In genomic region chr15:60647246-60647645, GRCh38 we compare ENCODE assay signal across 18 cellular contexts.
DNase-seq lines count a peak whose midpoint lies in the region; ATAC-seq, FAIRE-seq and TF ChIP-seq lines count a peak whose summit lies in the region.
"Had no signal": no experiment of that assay in that cellular context is flagged by ENCODE, and none has a peak within 500 bp of the region (broad histone marks: within the 10 kb centered on the region; RNA-seq: fewer than 3 reads in every experiment).

No MANE protein-coding gene starts in this region.

- H2BK15ac ChIP-seq in H1 (ENCODE audit: low read length): no peak overlapping the region

- H3K36me3 ChIP-seq in H1 (ENCODE audit: control insufficient read depth in 2 of 4, insufficient read depth in 4 of 4, low read length in 3 of 4): no peaks in the 10 kb centered on the region
- no peaks in the 10 kb centered on the region for H3K36me3 ChIP-seq in psoas muscle (ENCODE audit: insufficient read depth in 1 of 2, low read depth in 1 of 2)
- H3K36me3 ChIP-seq: BLaER1 treated with 17β-estradiol and CSF1 and Interleukin-3, amounts not matched to agents 10 nM and 100 nM had no signal

- intact Hi-C loops in natural killer cell (cut with micrococcal nuclease) (loop anchor here (5.0 kb wide), 1 partner anchor 55 kb away; no protein-coding TSS in a partner anchor), psoas muscle (cut with DNase I) (loop anchor here in 1 of 2 donors (5.0 kb wide), 1 partner anchor 55 kb away; no protein-coding TSS in a partner anchor)

- no peak for TF ChIP-seq EP300 in H1 (IDR thresholded peaks at IDR 0.05; ENCODE audit: borderline replicate concordance in 1 of 2, low read depth in 2 of 2, low read length in 2 of 2)

- DNase-seq in natural killer cell treated with Interleukin-12 subunit alpha and Interleukin-12 subunit beta and Interleukin-15 and Interleukin-18, amount 100 ng/mL, for 72 hours (ENCODE audit: low spot score): no peak
- DNase-seq in natural killer cell (no peak), H1 (ENCODE audit: low read depth in 1 of 2, low spot score in 2 of 2) (no peak), psoas muscle (no peak), type B pancreatic cell (ENCODE audit: extremely low spot score, unreplicated experiment) (no peak), activated T-cell treated with anti-CD3 and anti-CD28 coated beads for 4 hours (no peak)
- DNase-seq in activated effector memory CD4-positive, alpha-beta T cell treated with Interleukin-2 at 50 U/mL for 16 hours: no peak
- DNase-seq: DND-41, GDM1, KBM-7, MV-4-11, NCI-H187 treated with DMSO at 0.1 percent for 48 hours, NCI-H748 treated with DMSO at 0.1 percent for 48 hours, PC-3 had no signal

- H3K4me1 ChIP-seq in H1 (replicated peaks in 1 of 4; ENCODE audit: control insufficient read depth in 3 of 4, insufficient read depth in 4 of 4, low read length in 3 of 4) (peaks cover 3 to 32% (median 24%) of the 10 kb centered on the region in 4 experiments), psoas muscle (peaks cover 67% of the 10 kb centered on the region)

- WGBS in H1 (ENCODE audit: extremely low coverage in 1 of 2, insufficient coverage in 1 of 2, insufficient read length in 1 of 2, insufficient replicate concordance in 2 of 2, low coverage in 1 of 2, low lambda C conversion rate in 2 of 2, missing lambda C conversion rate in 1 of 2), 2 experiments: 82% methylated on average over 5 of the region's 5 CpGs; no CpG with 5 or more reads in 1 of the 2 experiments
- 51 to 74% (median 55%) methylated on average over 5 of the region's 5 CpGs for WGBS in psoas muscle, 3 donors

- H3K23ac ChIP-seq in H1 (ENCODE audit: insufficient read length): no peak overlapping the region

- no peak overlapping the region for H4K8ac ChIP-seq in H1 (ENCODE audit: extremely low read depth, insufficient read depth, low read length)

- ATAC-seq in natural killer cell treated with Interleukin-12 subunit alpha and Interleukin-12 subunit beta and Interleukin-15 and Interleukin-18, amount 100 ng/mL, for 72 hours: no peak
- no peak for ATAC-seq in natural killer cell
- ATAC-seq in psoas muscle: no peak
- no peak for ATAC-seq in activated CD4-positive, CD25-positive, alpha-beta regulatory T cell treated with anti-CD3 and anti-CD28 coated beads, Interleukin-2, amount 50 U/mL, for 24 hours
- ATAC-seq: GM12878, HCT116, PC-3 had no signal

- H2BK120ac ChIP-seq in H1 (replicated peaks; ENCODE audit: low read depth, low read length): no peak overlapping the region

- H3K27me3 ChIP-seq in H1 (replicated peaks in 1 of 4; ENCODE audit: control insufficient read depth in 3 of 4, extremely low read depth in 1 of 4, insufficient read depth in 3 of 4, low read length in 3 of 4) (no peaks in the 10 kb centered on the region), psoas muscle (ENCODE audit: insufficient read depth in 3 of 3, low read length in 2 of 3) (no peaks in the 10 kb centered on the region)
- H3K27me3 ChIP-seq: BLaER1 treated with 17β-estradiol and CSF1 and Interleukin-3, amounts not matched to agents 10 nM and 100 nM had no signal

- no peaks in the 10 kb centered on the region; the same call in 1 of the 2 replicates for H3K23me2 ChIP-seq in H1 (ENCODE audit: low read depth, low read length)

- H4K20me1 ChIP-seq in H1 (replicated peaks in 1 of 2; ENCODE audit: control insufficient read depth in 1 of 2, insufficient read depth in 2 of 2, low read length in 2 of 2): no peaks in the 10 kb centered on the region
- H4K20me1 ChIP-seq: BLaER1 treated with 17β-estradiol and CSF1 and Interleukin-3, amounts not matched to agents 10 nM and 100 nM had no signal

- no peaks in the 10 kb centered on the region for H3K36me3 Mint-ChIP-seq in natural killer cell treated with Interleukin-12 subunit alpha and Interleukin-12 subunit beta and Interleukin-15 and Interleukin-18, amount 100 ng/mL, for 72 hours
- H3K36me3 Mint-ChIP-seq in natural killer cell (no peaks in the 10 kb centered on the region), type B pancreatic cell (no peaks in the 10 kb centered on the region)

- peak overlapping the region; percentile 75 for H2BK12ac ChIP-seq in H1 (ENCODE audit: low read depth, low read length)

- 0 out of 2 replicates have a peak overlapping the region, but pooled peaks have one; percentile 6 for H2AFZ ChIP-seq in H1 (ENCODE audit: low read length)

- no peaks in the 10 kb centered on the region for H3K79me2 ChIP-seq in H1 (ENCODE audit: control insufficient read depth in 1 of 2, insufficient read depth in 2 of 2, low read length in 2 of 2)

- no peak overlapping the region for H3K4me2 ChIP-seq in H1 (ENCODE audit: insufficient read depth in 1 of 2, low read depth in 2 of 2, low read length in 2 of 2)
- H3K4me2 ChIP-seq: BLaER1 treated with 17β-estradiol and CSF1 and Interleukin-3, amounts not matched to agents 10 nM and 100 nM had no signal

- no peak overlapping the region for H4K91ac ChIP-seq in H1 (replicated peaks; ENCODE audit: insufficient read length, low read length)

- no peak for TF ChIP-seq RAD21 in H1 (IDR thresholded peaks at IDR 0.05 in 1 of 2, conservative IDR thresholded peaks at IDR 0.05 in 1 of 2; ENCODE audit: low read depth in 2 of 2, low read length in 2 of 2)

- H3K4me3 ChIP-seq in H1 (ENCODE audit: extremely low read depth in 1 of 4, insufficient read depth in 2 of 4, low read depth in 3 of 4, low read length in 4 of 4): no peak overlapping the region
- no peak overlapping the region for H3K4me3 ChIP-seq in psoas muscle
- H3K4me3 ChIP-seq: BLaER1 treated with 17β-estradiol and CSF1 and Interleukin-3, amounts not matched to agents 10 nM and 100 nM; GM12878 had no signal

- TF ChIP-seq POLR2A in H1 (IDR thresholded peaks at IDR 0.05; ENCODE audit: control extremely low read depth in 1 of 2, low read depth in 2 of 2, low read length in 2 of 2): no peak

- no peak overlapping the region for H2BK20ac ChIP-seq in H1 (ENCODE audit: low read length)

- H3K27ac ChIP-seq in H1 (ENCODE audit: low read depth, low read length) (no peak overlapping the region), psoas muscle (peak overlapping the region; percentile 83)
- H3K27ac ChIP-seq: BLaER1 treated with 17β-estradiol and CSF1 and Interleukin-3, amounts not matched to agents 10 nM and 100 nM had no signal

- POLR2A ChIA-PET in H1 (lab: Charles Lee; ENCODE audit: partially characterized antibody): interaction anchor here (1.0 to 1.2 kb wide), 2 partner anchors 14 to 30 kb away, joined by 3 read pairs; no protein-coding TSS in a partner anchor

- no peak overlapping the region for H4K5ac ChIP-seq in H1 (ENCODE audit: insufficient read length, low read depth, low read length)

- H2BK5ac ChIP-seq in H1 (ENCODE audit: low read depth, low read length): no peak overlapping the region

- no peak for FAIRE-seq in H1 (lab: Jason Lieb, UNC)

- H3K14ac ChIP-seq in H1 (ENCODE audit: insufficient read length): no peak overlapping the region

- H3K9me3 ChIP-seq in H1 (ENCODE audit: insufficient read depth in 2 of 2, low read depth in 1 of 2, low read length in 1 of 2): no peaks in the 10 kb centered on the region
- H3K9me3 ChIP-seq in psoas muscle: no peaks in the 10 kb centered on the region
- H3K9me3 ChIP-seq: BLaER1 treated with 17β-estradiol and CSF1 and Interleukin-3, amounts not matched to agents 10 nM and 100 nM had no signal

- peaks cover 47 to 51% of the 10 kb centered on the region in 2 donors for H3K4me1 Mint-ChIP-seq in natural killer cell treated with Interleukin-12 subunit alpha and Interleukin-12 subunit beta and Interleukin-15 and Interleukin-18, amount 100 ng/mL, for 72 hours (ENCODE audit: low read depth in 2 of 2)
- peaks cover 47 to 50% of the 10 kb centered on the region in 2 donors for H3K4me1 Mint-ChIP-seq in natural killer cell
- peaks cover 16% of the 10 kb centered on the region for H3K4me1 Mint-ChIP-seq in type B pancreatic cell (ENCODE audit: unreplicated experiment)

- H3K56ac ChIP-seq in H1 (replicated peaks; ENCODE audit: insufficient read length, low read depth, low read length): no peak overlapping the region

- no peak overlapping the region for H3K4me3 Mint-ChIP-seq in natural killer cell treated with Interleukin-12 subunit alpha and Interleukin-12 subunit beta and Interleukin-15 and Interleukin-18, amount 100 ng/mL, for 72 hours
- no peak overlapping the region for H3K4me3 Mint-ChIP-seq in natural killer cell
- H3K4me3 Mint-ChIP-seq in type B pancreatic cell: no peak overlapping the region

- no peak overlapping the region for H3K4ac ChIP-seq in H1 (replicated peaks; ENCODE audit: insufficient read length, low read depth, low read length)

- TF ChIP-seq CTCF in natural killer cell (IDR thresholded peaks at IDR 0.05): no peak
- no peak for TF ChIP-seq CTCF in H1 (IDR thresholded peaks at IDR 0.05; ENCODE audit: control extremely low read depth in 1 of 3, insufficient read depth in 1 of 3, low read depth in 1 of 3, low read length in 3 of 3)
- TF ChIP-seq CTCF in psoas muscle (IDR thresholded peaks at IDR 0.05): no peak
- TF ChIP-seq CTCF in type B pancreatic cell (conservative IDR thresholded peaks at IDR 0.05): no peak

- H3K9ac ChIP-seq in H1 (replicated peaks in 1 of 4; ENCODE audit: extremely low read depth in 1 of 4, low read depth in 3 of 4, low read length in 3 of 4): no peak overlapping the region
- H3K9ac ChIP-seq: BLaER1 treated with 17β-estradiol and CSF1 and Interleukin-3, amounts not matched to agents 10 nM and 100 nM had no signal

- H3K18ac ChIP-seq in H1 (ENCODE audit: extremely low read depth, low read length): peak overlapping the region; percentile 29; the same call in 1 of the 2 replicates

- no peak overlapping the region for H2AK5ac ChIP-seq in H1 (ENCODE audit: low read depth, low read length)

- H3K27ac Mint-ChIP-seq in natural killer cell treated with Interleukin-12 subunit alpha and Interleukin-12 subunit beta and Interleukin-15 and Interleukin-18, amount 100 ng/mL, for 72 hours: peak overlapping the region; percentile 12 to 85
- H3K27ac Mint-ChIP-seq in natural killer cell (peak overlapping the region in 1 of 2 donors; percentile 7), type B pancreatic cell (no peak overlapping the region)

- no peaks in the 10 kb centered on the region for H3K9me3 Mint-ChIP-seq in natural killer cell treated with Interleukin-12 subunit alpha and Interleukin-12 subunit beta and Interleukin-15 and Interleukin-18, amount 100 ng/mL, for 72 hours
- H3K9me3 Mint-ChIP-seq in natural killer cell: no peaks in the 10 kb centered on the region
- no peaks in the 10 kb centered on the region for H3K9me3 Mint-ChIP-seq in type B pancreatic cell

- no peaks in the 10 kb centered on the region for H3K27me3 Mint-ChIP-seq in natural killer cell treated with Interleukin-12 subunit alpha and Interleukin-12 subunit beta and Interleukin-15 and Interleukin-18, amount 100 ng/mL, for 72 hours
- H3K27me3 Mint-ChIP-seq in natural killer cell (ENCODE audit: low read depth in 2 of 2) (peaks cover 0 to 6% of the 10 kb centered on the region in 2 donors), type B pancreatic cell (peaks cover 13% of the 10 kb centered on the region)

- no peaks in the 10 kb centered on the region for H3K79me1 ChIP-seq in H1 (ENCODE audit: low read depth, low read length)

- CTCF ChIA-PET in H1 (lab: Charles Lee; ENCODE audit: partially characterized antibody): interaction anchor here (0.6 to 2.0 kb wide), 3 partner anchors 14 to 140 kb away, joined by 3 to 4 read pairs (median 3); no protein-coding TSS in a partner anchor

TF ChIP-seq in H1, 55 proteins besides CTCF, POLR2A, EP300 and RAD21 (continues in another document):
- no peak for TF ChIP-seq CHD2 (IDR thresholded peaks at IDR 0.05; ENCODE audit: low read length)
- no peak for TF ChIP-seq TAF1 (IDR thresholded peaks at IDR 0.05; ENCODE audit: low read depth, low read length)
